In the genomic region with DNA sequence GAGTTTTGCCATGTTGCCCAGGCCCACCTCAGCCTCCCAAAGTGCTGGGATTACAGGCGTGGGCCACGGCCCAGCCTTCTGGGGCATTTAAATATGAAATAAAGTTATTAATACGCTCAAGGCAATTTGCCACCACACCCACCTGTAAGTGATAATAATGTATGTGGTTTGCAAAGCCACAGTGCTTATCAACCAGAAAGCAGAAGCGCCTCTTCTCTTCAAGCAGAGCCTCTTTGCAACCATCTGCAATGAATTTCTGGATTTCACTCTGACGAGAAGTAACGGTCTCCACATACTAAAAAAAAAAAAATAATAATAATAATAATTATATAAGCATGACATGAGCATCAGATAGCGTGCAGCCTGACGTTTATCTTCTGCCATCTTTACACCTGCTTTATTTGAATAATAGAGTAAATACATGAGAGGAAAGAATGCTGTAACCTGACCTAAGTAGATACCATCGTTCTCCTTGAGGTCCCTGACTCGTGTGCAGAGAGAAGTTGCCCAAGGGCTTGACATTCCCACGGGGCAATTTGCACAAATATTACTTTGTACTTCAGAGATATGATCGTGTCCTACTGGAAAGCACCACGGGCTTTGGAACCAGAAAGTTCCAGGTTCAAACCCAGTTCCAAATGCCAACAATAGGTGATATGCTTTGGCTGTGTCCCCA, we compare ENCODE assay signal across 12 cellular contexts. TPM values are rescaled to one million over a fixed set of nuclear protein-coding genes. Genes with fewer than 3 reads are reported as not detected.
DNase-seq lines count a peak whose midpoint lies in the region; ATAC-seq and TF ChIP-seq lines count a peak whose summit lies in the region.
"Had no signal": no experiment of that assay in that cellular context is flagged by ENCODE, and none has a peak within 500 bp of the region (broad histone marks: within the 10 kb centered on the region; RNA-seq: fewer than 3 reads in every experiment).

No MANE protein-coding gene starts in this region.

- H3K27me3 Mint-ChIP-seq in CD8-positive, alpha-beta T cell (ENCODE audit: low read depth), result peaks cover 4% of the 10 kb centered on the region

- intact Hi-C loops in CD8-positive, alpha-beta T cell (cut with DNase I, micrococcal nuclease), result no loop called here

- no peaks in the 10 kb centered on the region for H3K9me3 ChIP-seq in CD8-positive, alpha-beta T cell (ENCODE audit: low read length)
- H3K9me3 ChIP-seq: upper lobe of left lung had no signal

- H3K9me3 Mint-ChIP-seq in CD8-positive, alpha-beta T cell, result no peaks in the 10 kb centered on the region
- H3K9me3 Mint-ChIP-seq: activated naive CD4-positive, alpha-beta T cell treated with anti-CD3 and anti-CD28 coated beads, Interleukin-2, amount 50 U/mL, for 72 hours had no signal

- no peaks in the 10 kb centered on the region for H3K4me1 ChIP-seq in CD8-positive, alpha-beta T cell (ENCODE audit: insufficient read depth, low read length)
- H3K4me1 ChIP-seq: upper lobe of left lung had no signal

- ATAC-seq in GM18520 (IDR thresholded peaks at IDR 0.05; ENCODE audit: unreplicated experiment) (peak; percentile 70), GM21737 (IDR thresholded peaks at IDR 0.05; ENCODE audit: unreplicated experiment) (peak; percentile 53), HG03432 (IDR thresholded peaks at IDR 0.05; ENCODE audit: unreplicated experiment) (peak; percentile 70), GM18873 (IDR thresholded peaks at IDR 0.05; ENCODE audit: low FRiP score, unreplicated experiment) (no peak)
- ATAC-seq in CD8-positive, alpha-beta T cell, result no peak
- ATAC-seq: activated naive CD4-positive, alpha-beta T cell treated with anti-CD3 and anti-CD28 coated beads, Interleukin-2, amount 50 U/mL, for 72 hours had no signal

- POLR2A ChIA-PET in CD8-positive, alpha-beta T cell (lab: Charles Lee), result no interaction called here

- no peak overlapping the region for H3K4me3 ChIP-seq in CD8-positive, alpha-beta T cell (ENCODE audit: low read depth, low read length)
- H3K4me3 ChIP-seq: upper lobe of left lung had no signal

- no peaks in the 10 kb centered on the region for H3K4me1 Mint-ChIP-seq in CD8-positive, alpha-beta T cell (ENCODE audit: low read depth)

- CTCF ChIA-PET in CD8-positive, alpha-beta T cell (lab: Charles Lee), result interaction anchor here (1.3 kb wide), 1 partner anchor 17 kb away, joined by 3 read pairs; no protein-coding TSS in a partner anchor

- no peaks in the 10 kb centered on the region for H3K36me3 Mint-ChIP-seq in CD8-positive, alpha-beta T cell
- H3K36me3 Mint-ChIP-seq: activated naive CD4-positive, alpha-beta T cell treated with anti-CD3 and anti-CD28 coated beads, Interleukin-2, amount 50 U/mL, for 72 hours had no signal

- no peak overlapping the region for H3K27ac Mint-ChIP-seq in CD8-positive, alpha-beta T cell
- H3K27ac Mint-ChIP-seq: activated naive CD4-positive, alpha-beta T cell treated with anti-CD3 and anti-CD28 coated beads, Interleukin-2, amount 50 U/mL, for 72 hours had no signal

- DNase-seq in germinal center (ENCODE audit: low spot score) (peak; percentile 70), middle frontal gyrus (ENCODE audit: extremely low spot score, low spot score) (no peak), GDM1 (lab: John Stamatoyannopoulos, UW) (no peak)
- DNase-seq in CD8-positive, alpha-beta T cell, result no peak
- DNase-seq: activated CD4-positive, CD25-positive, alpha-beta regulatory T cell treated with anti-CD3 and anti-CD28 coated beads, Interleukin-2, amount 50 U/mL, for 72 hours; mesenchymal stem cell had no signal

- H3K36me3 ChIP-seq in CD8-positive, alpha-beta T cell (ENCODE audit: insufficient read depth, low read length), result no peaks in the 10 kb centered on the region

- H3K4me3 Mint-ChIP-seq in CD8-positive, alpha-beta T cell, result no peak overlapping the region

- no peak overlapping the region for H3K27ac ChIP-seq in CD8-positive, alpha-beta T cell (ENCODE audit: low read depth, low read length)
- H3K27ac ChIP-seq: upper lobe of left lung had no signal

- no peak for TF ChIP-seq CTCF in CD8-positive, alpha-beta T cell (IDR thresholded peaks at IDR 0.05)

- H3K27me3 ChIP-seq in CD8-positive, alpha-beta T cell (ENCODE audit: insufficient read depth, low read length), result no peaks in the 10 kb centered on the region
- H3K27me3 ChIP-seq: upper lobe of left lung had no signal

RNA-seq across cellular contexts. Expression of gene BRI3, which starts 34.0 kb away (rescaled TPM):
- 10 to 100 TPM; 70.6 to 70.8 TPM for total RNA-seq in CD8-positive, alpha-beta T cell

Comparison
In these comparisons a context has a peak if more than half of its experiments do, and no peak if none do; other contexts are left out.
1. ATAC-seq: peak in GM18520 (single experiment), GM21737 (single experiment) and HG03432 (single experiment); none in CD8-positive, alpha-beta T cell (single experiment) and GM18873 (single experiment).